Comparison of ENCODE assay signal across 34 cellular contexts in genomic region chr6:116859264-116859663, GRCh38. TPM values are rescaled to one million over a fixed set of nuclear protein-coding genes. Genes with fewer than 3 reads are reported as not detected.
"Had no signal": no experiment of that assay in that cellular context is flagged by ENCODE, and none has a peak within 500 bp of the region (broad histone marks: within the 10 kb centered on the region; RNA-seq: fewer than 3 reads in every experiment).

No MANE protein-coding gene starts in this region.

- H3K4me3 ChIP-seq: PC-9 had no signal

- H3K4me2 ChIP-seq: PC-9 had no signal

- H2AFZ ChIP-seq: PC-9 had no signal

- ATAC-seq: activated CD4-positive, alpha-beta T cell treated with anti-CD3 and anti-CD28 coated beads for 36 hours; activated CD4-positive, CD25-positive, alpha-beta regulatory T cell treated with anti-CD3 and anti-CD28 coated beads, Interleukin-2, amount 50 U/mL, for 24 hours; activated naive CD4-positive, alpha-beta T cell treated with anti-CD3 and anti-CD28 coated beads, Interleukin-2, amount 50 U/mL, for 72 hours; activated T-cell treated with anti-CD3 and anti-CD28 coated beads, Interleukin-2, amount 50 U/mL, for 4 hours; Right ventricle myocardium inferior had no signal

- FAIRE-seq: bronchial epithelial cell, RCC 7860 had no signal

- H3K27ac ChIP-seq: PC-9, RWPE1 had no signal

- DNase-seq: activated CD4-positive, alpha-beta memory T cell treated with anti-CD3 and anti-CD28 coated beads for 36 hours; activated CD4-positive, alpha-beta T cell treated with anti-CD3 and anti-CD28 coated beads for 36 hours; activated CD4-positive, alpha-beta T cell treated with anti-CD3 and anti-CD28 coated beads, Interleukin-2, amount 50 U/mL, for 1 hour; activated CD8-positive, alpha-beta memory T cell treated with anti-CD3 and anti-CD28 coated beads, Interleukin-2, amount 50 U/mL, for 4 hours; activated gamma-delta T cell treated with Interleukin-2 at 50 U/mL for 16 hours; activated naive CD4-positive, alpha-beta T cell treated with anti-CD3 and anti-CD28 coated beads for 36 hours; activated T-cell treated with anti-CD3 and anti-CD28 coated beads for 4 hours; activated T-cell treated with anti-CD3 and anti-CD28 coated beads, Interleukin-2, amount 50 U/mL, for 4 hours; anterior cingulate cortex; caudate nucleus; cerebellar nuclear complex; cortex of kidney; NCI-H1105 treated with DMSO at 0.1 percent for 48 hours; NCI-H1436; NCI-H1694; NCI-H1930; NCI-H2081 treated with DMSO at 0.1 percent for 48 hours; NCI-H345; NCI-H524 treated with DMSO at 0.1 percent for 48 hours; PC-9; SIG-M5; T1000 had no signal

RNA-seq across cellular contexts. Expression of gene RFX6, which starts 17.8 kb away (rescaled TPM):
- total RNA-seq: activated CD4-positive, alpha-beta memory T cell treated with anti-CD3 and anti-CD28 coated beads for 36 hours; activated CD4-positive, alpha-beta T cell treated with anti-CD3 and anti-CD28 coated beads for 36 hours; activated naive CD4-positive, alpha-beta T cell treated with anti-CD3 and anti-CD28 coated beads for 36 hours; activated naive CD4-positive, alpha-beta T cell treated with anti-CD3 and anti-CD28 coated beads, Interleukin-2, amount 50 U/mL, for 72 hours; activated T-cell treated with anti-CD3 and anti-CD28 coated beads, Interleukin-2, amount 50 U/mL, for 4 hours; activated T-helper 1 cell treated with anti-CD3 and anti-CD28 coated beads, Interleukin-12 subunit alpha, Interleukin-12 subunit beta, Interleukin-2, Interleukin-4 antibody, amounts not matched to agents 30 ng/mL and 10 ng/mL and 1 ng/mL, durations not matched to agents 14 hours and 24 hours and 36 hours; bronchial epithelial cell; MCF 10A; NCI-H460; PC-9; Right ventricle myocardium inferior; T-helper 1 cell treated with Interleukin-12 subunit alpha and Interleukin-12 subunit beta and Interleukin-4 antibody, amounts not matched to agents 30 ng/mL and 1 ng/mL, for 36 hours; T-helper 2 cell treated with Interferon-gamma antibody and Interleukin-4, amounts not matched to agents 100 ng/mL and 5 ng/mL, for 36 hours had no signal

RNA-seq across cellular contexts. Expression of gene GPRC6A, which starts 30.4 kb away (rescaled TPM):
- total RNA-seq: activated CD4-positive, alpha-beta memory T cell treated with anti-CD3 and anti-CD28 coated beads for 36 hours; activated CD4-positive, alpha-beta T cell treated with anti-CD3 and anti-CD28 coated beads for 36 hours; activated naive CD4-positive, alpha-beta T cell treated with anti-CD3 and anti-CD28 coated beads for 36 hours; activated naive CD4-positive, alpha-beta T cell treated with anti-CD3 and anti-CD28 coated beads, Interleukin-2, amount 50 U/mL, for 72 hours; activated T-cell treated with anti-CD3 and anti-CD28 coated beads, Interleukin-2, amount 50 U/mL, for 4 hours; activated T-helper 1 cell treated with anti-CD3 and anti-CD28 coated beads, Interleukin-12 subunit alpha, Interleukin-12 subunit beta, Interleukin-2, Interleukin-4 antibody, amounts not matched to agents 30 ng/mL and 10 ng/mL and 1 ng/mL, durations not matched to agents 14 hours and 24 hours and 36 hours; bronchial epithelial cell; MCF 10A; NCI-H460; PC-9; Right ventricle myocardium inferior; SK-MEL-5; T-helper 1 cell treated with Interleukin-12 subunit alpha and Interleukin-12 subunit beta and Interleukin-4 antibody, amounts not matched to agents 30 ng/mL and 1 ng/mL, for 36 hours; T-helper 2 cell treated with Interferon-gamma antibody and Interleukin-4, amounts not matched to agents 100 ng/mL and 5 ng/mL, for 36 hours had no signal
